20 cellular contexts compared by ENCODE assay signal in genomic region chr10:105149371-105149871, GRCh38.
DNase-seq lines count a peak whose midpoint lies in the region; ATAC-seq and TF ChIP-seq lines count a peak whose summit lies in the region.
"Had no signal": no experiment of that assay in that cellular context is flagged by ENCODE, and none has a peak within 500 bp of the region (broad histone marks: within the 10 kb centered on the region; RNA-seq: fewer than 3 reads in every experiment).

No MANE protein-coding gene starts in this region.

- TF ChIP-seq CTCF in AG10803 (conservative IDR thresholded peaks at IDR 0.05; ENCODE audit: low read length) (no peak), epithelial cell of esophagus (IDR thresholded peaks at IDR 0.05; ENCODE audit: insufficient read depth, low read depth, low read length, missing control alignments) (no peak)

- peak; percentile 33 for DNase-seq in AG10803 (ENCODE audit: low read depth)
- DNase-seq in RKO (ENCODE audit: low spot score): peak; percentile 4
- DNase-seq in epithelial cell of esophagus (ENCODE audit: low read depth): peak; percentile 68
- peak; percentile 95 for DNase-seq in kidney tubule cell (ENCODE audit: low spot score)
- no peak for DNase-seq in OCI-M1 (lab: John Stamatoyannopoulos, UW)
- DNase-seq in NCI-H446 (lab: John Stamatoyannopoulos, UW): no peak
- DNase-seq in activated CD4-positive, CD25-positive, alpha-beta regulatory T cell treated with anti-CD3 and anti-CD28 coated beads, Interleukin-2, amount 50 U/mL, for 72 hours: no peak
- DNase-seq: activated CD8-positive, alpha-beta T cell treated with anti-CD3 and anti-CD28 coated beads, Interleukin-2, amount 10 ng/mL, durations not matched to agents 7 days and 5 days; activated naive CD4-positive, alpha-beta T cell treated with Interleukin-2 at 50 U/mL for 16 hours; effector CD4-positive, alpha-beta T cell; H9; natural killer cell; NCI-H1436 treated with DMSO at 0.1 percent for 48 hours; NCI-H2171; NCI-H526 treated with DMSO at 0.1 percent for 48 hours; right lobe of liver; substantia nigra had no signal

- H3K4me3 ChIP-seq in AG10803 (ENCODE audit: low read length): no peak overlapping the region
- no peak overlapping the region for H3K4me3 ChIP-seq in epithelial cell of esophagus (ENCODE audit: low read length)
- H3K4me3 ChIP-seq: esophagus muscularis mucosa, K562, right lobe of liver had no signal

- ATAC-seq in GM21526 (IDR thresholded peaks at IDR 0.05; ENCODE audit: low FRiP score, unreplicated experiment): no peak
- ATAC-seq: activated CD8-positive, alpha-beta T cell treated with anti-CD3 and anti-CD28 coated beads, Interleukin-2, amount 10 ng/mL, durations not matched to agents 7 days and 5 days; K562; natural killer cell; right lobe of liver had no signal

Comparison
In these comparisons a context has a peak if more than half of its experiments do, and no peak if none do; other contexts are left out.
1. DNase-seq: peak in AG10803 (single experiment), RKO (single experiment), epithelial cell of esophagus (single experiment) and kidney tubule cell (single experiment); none in OCI-M1 (single experiment), NCI-H446 (0 of 2) and activated CD4-positive, CD25-positive, alpha-beta regulatory T cell treated with anti-CD3 and anti-CD28 coated beads, Interleukin-2, amount 50 U/mL, for 72 hours (single experiment).